ENCODE assay signal across 1 cellular context in the genomic region with DNA sequence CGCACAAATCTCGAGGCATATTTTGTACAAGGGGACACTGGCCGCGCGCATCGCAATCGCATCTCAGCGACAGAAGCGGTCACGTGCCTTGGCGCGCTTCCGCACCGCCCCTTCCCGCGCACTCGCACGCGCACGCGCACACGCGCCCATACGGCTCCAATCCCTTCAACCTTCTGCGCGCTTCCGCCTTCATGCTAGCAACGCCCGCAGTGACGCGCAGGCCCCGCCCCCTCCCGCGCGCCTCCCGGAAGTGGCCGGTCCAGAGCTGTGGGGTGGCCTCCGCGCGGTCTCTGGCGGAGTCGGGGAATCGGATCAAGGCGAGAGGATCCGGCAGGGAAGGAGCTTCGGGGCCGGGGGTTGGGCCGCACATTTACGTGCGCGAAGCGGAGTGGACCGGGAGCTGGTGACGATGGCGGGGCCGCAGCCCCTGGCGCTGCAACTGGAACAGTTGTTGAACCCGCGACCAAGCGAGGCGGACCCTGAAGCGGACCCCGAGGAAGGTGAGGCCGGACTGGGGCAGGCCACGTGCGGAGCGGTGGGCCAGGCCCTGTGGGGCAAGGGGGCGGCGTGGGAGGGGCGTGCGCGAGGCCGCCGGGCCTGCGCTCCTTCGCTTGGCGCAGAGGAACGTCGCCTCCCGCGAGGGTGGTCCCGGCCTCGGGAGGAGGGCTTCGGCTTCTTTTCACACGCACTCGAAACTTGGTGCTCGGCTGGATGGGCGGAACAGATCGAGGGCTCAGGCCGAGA.
TF ChIP-seq lines count a peak whose summit lies in the region.

TSS of gene AATF (plus strand) at position 238 of the 744 bp plus-strand sequence. CDS start at position 410, 172 bp downstream.

TF ChIP-seq in HepG2, 621 proteins besides CTCF, POLR2A, EP300 and RAD21 (continued from another document and continues in another):
- TF ChIP-seq PHF5A (CRISPR knock-in tag; IDR thresholded peaks at IDR 0.05; ENCODE audit: low read depth, unreplicated experiment) (no peak), PAWR (CRISPR knock-in tag; IDR thresholded peaks at IDR 0.05; ENCODE audit: borderline replicate concordance) (0 out of 2 replicates have a peak, but pooled peaks have one; percentile 42), E2F5 (CRISPR knock-in tag; conservative IDR thresholded peaks at IDR 0.05) (peak; percentile 94), MIER2 (CRISPR knock-in tag; IDR thresholded peaks at IDR 0.05) (0 out of 2 replicates have a peak, but pooled peaks have one; percentile 31), KAT2B (IDR thresholded peaks at IDR 0.05; ENCODE audit: borderline replicate concordance, low read depth, low read length) (no peak), ZFY (CRISPR knock-in tag; IDR thresholded peaks at IDR 0.05) (peak; percentile 96), MTA1 (CRISPR knock-in tag; IDR thresholded peaks at IDR 0.05; ENCODE audit: borderline replicate concordance) (peak; percentile 87; the same call in 1 of the 2 replicates), ZKSCAN1 (IDR thresholded peaks at IDR 0.05; ENCODE audit: low read length) (no peak), ZNF883 (CRISPR knock-in tag; IDR thresholded peaks at IDR 0.05; ENCODE audit: not compliant biosample characterization) (peak; percentile 100), SMARCE1 (IDR thresholded peaks at IDR 0.05; ENCODE audit: borderline replicate concordance) (no peak), ZNF367 (CRISPR knock-in tag; IDR thresholded peaks at IDR 0.05; ENCODE audit: borderline replicate concordance) (peak; percentile 87; the same call in 1 of the 2 replicates), HOXA5 (CRISPR knock-in tag; IDR thresholded peaks at IDR 0.05) (peak; percentile 96), RBM22 (optimal IDR thresholded peaks at IDR 0.05; ENCODE audit: low read length) (no peak), KLF13 (CRISPR knock-in tag; IDR thresholded peaks at IDR 0.05) (no peak), SUZ12 (IDR thresholded peaks at IDR 0.05; ENCODE audit: low read depth, low read length) (no peak), ZFP91 (CRISPR knock-in tag; IDR thresholded peaks at IDR 0.05; ENCODE audit: borderline replicate concordance) (peak; percentile 95), TCF12 (IDR thresholded peaks at IDR 0.05) (no peak), TCF12 (CRISPR knock-in tag; IDR thresholded peaks at IDR 0.05) (no peak), BCL6 (CRISPR knock-in tag; IDR thresholded peaks at IDR 0.05) (peak; percentile 56), ZNF484 (CRISPR knock-in tag; IDR thresholded peaks at IDR 0.05; ENCODE audit: borderline replicate concordance, low read depth) (peak; percentile 0; the same call in 1 of the 2 replicates), ZNF709 (CRISPR knock-in tag; IDR thresholded peaks at IDR 0.05) (peak; percentile 99), ATF1 (CRISPR knock-in tag; IDR thresholded peaks at IDR 0.05) (peak; percentile 88), NCOA2 (CRISPR knock-in tag; IDR thresholded peaks at IDR 0.05) (peak; percentile 69; the same call in 1 of the 2 replicates), SRSF1 (optimal IDR thresholded peaks at IDR 0.05; ENCODE audit: low read depth, low read length) (no peak), DR1 (CRISPR knock-in tag; IDR thresholded peaks at IDR 0.05) (peak; percentile 78; the same call in 1 of the 2 replicates), FOXC1 (CRISPR knock-in tag; IDR thresholded peaks at IDR 0.05; ENCODE audit: borderline replicate concordance) (peak; percentile 100), SATB2 (CRISPR knock-in tag; IDR thresholded peaks at IDR 0.05) (peak; percentile 97; the same call in 1 of the 2 replicates), ZNF639 (CRISPR knock-in tag; conservative IDR thresholded peaks at IDR 0.05) (peak; percentile 85), PITX1 (CRISPR knock-in tag; IDR thresholded peaks at IDR 0.05) (peak; percentile 95), MTF2 (CRISPR knock-in tag; IDR thresholded peaks at IDR 0.05; ENCODE audit: borderline replicate concordance) (peak; percentile 85; the same call in 1 of the 2 replicates), HNF4G (IDR thresholded peaks at IDR 0.05; ENCODE audit: borderline replicate concordance, low read depth, low read length) (no peak), HNF4G (CRISPR knock-in tag; IDR thresholded peaks at IDR 0.05; ENCODE audit: borderline replicate concordance, low read depth) (peak; percentile 43; the same call in 1 of the 2 replicates), ZNF768 (CRISPR knock-in tag; IDR thresholded peaks at IDR 0.05) (peak; percentile 64; the same call in 1 of the 2 replicates), CHCHD3 (CRISPR knock-in tag; IDR thresholded peaks at IDR 0.05) (peak; percentile 47; the same call in 1 of the 2 replicates), ZFP82 (CRISPR knock-in tag; IDR thresholded peaks at IDR 0.05; ENCODE audit: borderline replicate concordance) (no peak; the same call in 1 of the 2 replicates), POLR2AphosphoS2 (IDR thresholded peaks at IDR 0.05; ENCODE audit: low read depth, low read length) (no peak), RELA (CRISPR knock-in tag; IDR thresholded peaks at IDR 0.05) (peak; percentile 70; the same call in 1 of the 2 replicates), ZNF431 (CRISPR knock-in tag; IDR thresholded peaks at IDR 0.05; ENCODE audit: borderline replicate concordance, low read depth) (peak; percentile 99), FUBP1 (CRISPR knock-in tag; IDR thresholded peaks at IDR 0.05; ENCODE audit: borderline replicate concordance) (0 out of 2 replicates have a peak, but pooled peaks have one; percentile 58), NCOA1 (CRISPR knock-in tag; IDR thresholded peaks at IDR 0.05) (peak; percentile 90), CREB1 (IDR thresholded peaks at IDR 0.05) (peak; percentile 88), CREB1 (CRISPR knock-in tag; IDR thresholded peaks at IDR 0.05) (peak; percentile 95), ZNF577 (CRISPR knock-in tag; IDR thresholded peaks at IDR 0.05; ENCODE audit: borderline replicate concordance, low read depth) (0 out of 2 replicates have a peak, but pooled peaks have one; percentile 57), SP4 (CRISPR knock-in tag; IDR thresholded peaks at IDR 0.05) (peak; percentile 86), PCBP2 (optimal IDR thresholded peaks at IDR 0.05; ENCODE audit: low read depth, low read length, poor library complexity, severe bottlenecking) (no peak), CSRNP1 (CRISPR knock-in tag; IDR thresholded peaks at IDR 0.05) (peak; percentile 100), SETDB1 (CRISPR knock-in tag; IDR thresholded peaks at IDR 0.05; ENCODE audit: borderline replicate concordance) (peak; percentile 91; the same call in 1 of the 2 replicates), FOXJ3 (CRISPR knock-in tag; IDR thresholded peaks at IDR 0.05; ENCODE audit: borderline replicate concordance) (no peak), DBP (CRISPR knock-in tag; IDR thresholded peaks at IDR 0.05; ENCODE audit: not compliant biosample characterization) (peak; percentile 98)
- TF ChIP-seq, protein P1, sequence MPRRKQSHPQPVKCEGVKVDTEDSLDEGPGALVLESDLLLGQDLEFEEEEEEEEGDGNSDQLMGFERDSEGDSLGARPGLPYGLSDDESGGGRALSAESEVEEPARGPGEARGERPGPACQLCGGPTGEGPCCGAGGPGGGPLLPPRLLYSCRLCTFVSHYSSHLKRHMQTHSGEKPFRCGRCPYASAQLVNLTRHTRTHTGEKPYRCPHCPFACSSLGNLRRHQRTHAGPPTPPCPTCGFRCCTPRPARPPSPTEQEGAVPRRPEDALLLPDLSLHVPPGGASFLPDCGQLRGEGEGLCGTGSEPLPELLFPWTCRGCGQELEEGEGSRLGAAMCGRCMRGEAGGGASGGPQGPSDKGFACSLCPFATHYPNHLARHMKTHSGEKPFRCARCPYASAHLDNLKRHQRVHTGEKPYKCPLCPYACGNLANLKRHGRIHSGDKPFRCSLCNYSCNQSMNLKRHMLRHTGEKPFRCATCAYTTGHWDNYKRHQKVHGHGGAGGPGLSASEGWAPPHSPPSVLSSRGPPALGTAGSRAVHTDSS (CRISPR knock-in tag; conservative IDR thresholded peaks at IDR 0.05): 0 out of 2 replicates have a peak, but pooled peaks have one; percentile 88
- TF ChIP-seq, protein P2, sequence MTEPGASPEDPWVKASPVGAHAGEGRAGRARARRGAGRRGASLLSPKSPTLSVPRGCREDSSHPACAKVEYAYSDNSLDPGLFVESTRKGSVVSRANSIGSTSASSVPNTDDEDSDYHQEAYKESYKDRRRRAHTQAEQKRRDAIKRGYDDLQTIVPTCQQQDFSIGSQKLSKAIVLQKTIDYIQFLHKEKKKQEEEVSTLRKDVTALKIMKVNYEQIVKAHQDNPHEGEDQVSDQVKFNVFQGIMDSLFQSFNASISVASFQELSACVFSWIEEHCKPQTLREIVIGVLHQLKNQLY (CRISPR knock-in tag; IDR thresholded peaks at IDR 0.05): no peak
- TF ChIP-seq, protein P3, sequence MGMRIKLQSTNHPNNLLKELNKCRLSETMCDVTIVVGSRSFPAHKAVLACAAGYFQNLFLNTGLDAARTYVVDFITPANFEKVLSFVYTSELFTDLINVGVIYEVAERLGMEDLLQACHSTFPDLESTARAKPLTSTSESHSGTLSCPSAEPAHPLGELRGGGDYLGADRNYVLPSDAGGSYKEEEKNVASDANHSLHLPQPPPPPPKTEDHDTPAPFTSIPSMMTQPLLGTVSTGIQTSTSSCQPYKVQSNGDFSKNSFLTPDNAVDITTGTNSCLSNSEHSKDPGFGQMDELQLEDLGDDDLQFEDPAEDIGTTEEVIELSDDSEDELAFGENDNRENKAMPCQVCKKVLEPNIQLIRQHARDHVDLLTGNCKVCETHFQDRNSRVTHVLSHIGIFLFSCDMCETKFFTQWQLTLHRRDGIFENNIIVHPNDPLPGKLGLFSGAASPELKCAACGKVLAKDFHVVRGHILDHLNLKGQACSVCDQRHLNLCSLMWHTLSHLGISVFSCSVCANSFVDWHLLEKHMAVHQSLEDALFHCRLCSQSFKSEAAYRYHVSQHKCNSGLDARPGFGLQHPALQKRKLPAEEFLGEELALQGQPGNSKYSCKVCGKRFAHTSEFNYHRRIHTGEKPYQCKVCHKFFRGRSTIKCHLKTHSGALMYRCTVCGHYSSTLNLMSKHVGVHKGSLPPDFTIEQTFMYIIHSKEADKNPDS (CRISPR knock-in tag; IDR thresholded peaks at IDR 0.05): peak; percentile 70; the same call in 1 of the 2 replicates
